ENCODE assay signal across 1 cellular context in the genomic region with DNA sequence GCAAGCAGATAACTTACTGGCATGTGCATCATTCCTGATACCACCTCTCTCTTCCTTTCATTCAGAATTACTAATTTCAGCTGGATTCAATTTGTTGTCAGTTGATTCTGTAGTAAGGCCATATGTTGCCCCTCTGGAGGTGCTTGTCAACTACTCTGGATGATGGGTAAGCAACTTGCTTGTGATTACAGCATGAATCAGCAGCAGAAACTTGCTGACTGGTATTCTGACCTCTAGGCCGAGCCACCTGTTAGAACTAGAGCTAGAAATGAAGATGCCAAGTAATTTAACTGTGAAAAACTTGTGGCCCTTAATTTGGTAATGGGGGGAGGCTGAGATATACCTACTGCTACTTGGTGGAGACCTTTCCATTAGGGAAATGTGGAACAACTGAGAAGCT.
TF ChIP-seq lines count a peak whose summit lies in the region.

No MANE protein-coding gene starts in this region.

TF ChIP-seq in K562, 482 proteins besides CTCF, POLR2A, EP300 and RAD21 (continued from another document):
- TF ChIP-seq, protein P1, sequence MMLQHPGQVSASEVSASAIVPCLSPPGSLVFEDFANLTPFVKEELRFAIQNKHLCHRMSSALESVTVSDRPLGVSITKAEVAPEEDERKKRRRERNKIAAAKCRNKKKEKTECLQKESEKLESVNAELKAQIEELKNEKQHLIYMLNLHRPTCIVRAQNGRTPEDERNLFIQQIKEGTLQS (IDR thresholded peaks at IDR 0.05) = 0 out of 2 replicates have a peak, but pooled peaks have one; percentile 20
- TF ChIP-seq, protein P1 (CRISPR knock-in tag; conservative IDR thresholded peaks at IDR 0.05) = no peak
- TF ChIP-seq ZBTB2 (IDR thresholded peaks at IDR 0.05) = no peak
- TF ChIP-seq BACH1 (tag; IDR thresholded peaks at IDR 0.05) = peak; percentile 80
- TF ChIP-seq TAL1 (IDR thresholded peaks at IDR 0.05) = peak; percentile 27; the same call in 1 of the 2 replicates
- TF ChIP-seq MEIS2 (IDR thresholded peaks at IDR 0.05; ENCODE audit: partially characterized antibody) = peak; percentile 52
- TF ChIP-seq MAFG (tag; conservative IDR thresholded peaks at IDR 0.05) = peak; percentile 87
- TF ChIP-seq PRDM10 (IDR thresholded peaks at IDR 0.05; ENCODE audit: partially characterized antibody) = peak; percentile 31
- TF ChIP-seq DPF2 (IDR thresholded peaks at IDR 0.05) = peak; percentile 22; the same call in 1 of the 2 replicates
- TF ChIP-seq C11orf30 (IDR thresholded peaks at IDR 0.05; ENCODE audit: low read depth) = peak; percentile 96
- TF ChIP-seq CXXC5 (CRISPR knock-in tag; IDR thresholded peaks at IDR 0.05) = no peak
- TF ChIP-seq MAFK (IDR thresholded peaks at IDR 0.05; ENCODE audit: low read length) = peak; percentile 86
- 0 out of 2 replicates have a peak, but pooled peaks have one; percentile 12 for TF ChIP-seq TCF3 (CRISPR knock-in tag; IDR thresholded peaks at IDR 0.05)
- peak in 1 of 2 experiments; percentile 23; a peak in 1 of 4 replicates for TF ChIP-seq RCOR1 (IDR thresholded peaks at IDR 0.05; ENCODE audit: borderline replicate concordance in 1 of 2, low read depth in 2 of 2, low read length in 2 of 2)
- TF ChIP-seq SRSF7 (optimal IDR thresholded peaks at IDR 0.05; ENCODE audit: low read depth, low read length) = no peak
- peak; percentile 50 for TF ChIP-seq ARID1B (IDR thresholded peaks at IDR 0.05)
- TF ChIP-seq, protein P2, sequence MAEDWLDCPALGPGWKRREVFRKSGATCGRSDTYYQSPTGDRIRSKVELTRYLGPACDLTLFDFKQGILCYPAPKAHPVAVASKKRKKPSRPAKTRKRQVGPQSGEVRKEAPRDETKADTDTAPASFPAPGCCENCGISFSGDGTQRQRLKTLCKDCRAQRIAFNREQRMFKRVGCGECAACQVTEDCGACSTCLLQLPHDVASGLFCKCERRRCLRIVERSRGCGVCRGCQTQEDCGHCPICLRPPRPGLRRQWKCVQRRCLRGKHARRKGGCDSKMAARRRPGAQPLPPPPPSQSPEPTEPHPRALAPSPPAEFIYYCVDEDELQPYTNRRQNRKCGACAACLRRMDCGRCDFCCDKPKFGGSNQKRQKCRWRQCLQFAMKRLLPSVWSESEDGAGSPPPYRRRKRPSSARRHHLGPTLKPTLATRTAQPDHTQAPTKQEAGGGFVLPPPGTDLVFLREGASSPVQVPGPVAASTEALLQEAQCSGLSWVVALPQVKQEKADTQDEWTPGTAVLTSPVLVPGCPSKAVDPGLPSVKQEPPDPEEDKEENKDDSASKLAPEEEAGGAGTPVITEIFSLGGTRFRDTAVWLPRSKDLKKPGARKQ (CRISPR knock-in tag; IDR thresholded peaks at IDR 0.05) = no peak
- 0 out of 4 replicates have a peak, but pooled peaks of 1 of the 2 experiments have one; percentile 38 for TF ChIP-seq MNT (conservative IDR thresholded peaks at IDR 0.05)
- 0 out of 2 replicates have a peak, but pooled peaks have one; percentile 24 for TF ChIP-seq L3MBTL2 (IDR thresholded peaks at IDR 0.05)
- 0 out of 2 replicates have a peak, but pooled peaks have one; percentile 10 for TF ChIP-seq TEAD4 (IDR thresholded peaks at IDR 0.05; ENCODE audit: low read length)
- no peak for TF ChIP-seq TEAD4 (CRISPR knock-in tag; IDR thresholded peaks at IDR 0.05; ENCODE audit: borderline replicate concordance)
- TF ChIP-seq, protein P3, sequence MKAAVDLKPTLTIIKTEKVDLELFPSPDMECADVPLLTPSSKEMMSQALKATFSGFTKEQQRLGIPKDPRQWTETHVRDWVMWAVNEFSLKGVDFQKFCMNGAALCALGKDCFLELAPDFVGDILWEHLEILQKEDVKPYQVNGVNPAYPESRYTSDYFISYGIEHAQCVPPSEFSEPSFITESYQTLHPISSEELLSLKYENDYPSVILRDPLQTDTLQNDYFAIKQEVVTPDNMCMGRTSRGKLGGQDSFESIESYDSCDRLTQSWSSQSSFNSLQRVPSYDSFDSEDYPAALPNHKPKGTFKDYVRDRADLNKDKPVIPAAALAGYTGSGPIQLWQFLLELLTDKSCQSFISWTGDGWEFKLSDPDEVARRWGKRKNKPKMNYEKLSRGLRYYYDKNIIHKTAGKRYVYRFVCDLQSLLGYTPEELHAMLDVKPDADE (conservative IDR thresholded peaks at IDR 0.05; ENCODE audit: control insufficient read depth, low read depth, low read length) = no peak
- 0 out of 4 replicates have a peak, but pooled peaks of 1 of the 2 experiments have one; percentile 23 for TF ChIP-seq FOXK2 (conservative IDR thresholded peaks at IDR 0.05 in 1 of 2, IDR thresholded peaks at IDR 0.05 in 1 of 2; ENCODE audit: low read depth in 2 of 2)
- TF ChIP-seq SMARCA4 (IDR thresholded peaks at IDR 0.05) = peak; percentile 46; the same call in 1 of the 2 replicates
- TF ChIP-seq, protein P4, sequence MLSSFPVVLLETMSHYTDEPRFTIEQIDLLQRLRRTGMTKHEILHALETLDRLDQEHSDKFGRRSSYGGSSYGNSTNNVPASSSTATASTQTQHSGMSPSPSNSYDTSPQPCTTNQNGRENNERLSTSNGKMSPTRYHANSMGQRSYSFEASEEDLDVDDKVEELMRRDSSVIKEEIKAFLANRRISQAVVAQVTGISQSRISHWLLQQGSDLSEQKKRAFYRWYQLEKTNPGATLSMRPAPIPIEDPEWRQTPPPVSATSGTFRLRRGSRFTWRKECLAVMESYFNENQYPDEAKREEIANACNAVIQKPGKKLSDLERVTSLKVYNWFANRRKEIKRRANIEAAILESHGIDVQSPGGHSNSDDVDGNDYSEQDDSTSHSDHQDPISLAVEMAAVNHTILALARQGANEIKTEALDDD (IDR thresholded peaks at IDR 0.05) = peak; percentile 60
- peak; percentile 38; the same call in 1 of the 2 replicates for TF ChIP-seq LEF1 (IDR thresholded peaks at IDR 0.05)
